ENCODE assay signal across 8 cellular contexts in the genomic region with DNA sequence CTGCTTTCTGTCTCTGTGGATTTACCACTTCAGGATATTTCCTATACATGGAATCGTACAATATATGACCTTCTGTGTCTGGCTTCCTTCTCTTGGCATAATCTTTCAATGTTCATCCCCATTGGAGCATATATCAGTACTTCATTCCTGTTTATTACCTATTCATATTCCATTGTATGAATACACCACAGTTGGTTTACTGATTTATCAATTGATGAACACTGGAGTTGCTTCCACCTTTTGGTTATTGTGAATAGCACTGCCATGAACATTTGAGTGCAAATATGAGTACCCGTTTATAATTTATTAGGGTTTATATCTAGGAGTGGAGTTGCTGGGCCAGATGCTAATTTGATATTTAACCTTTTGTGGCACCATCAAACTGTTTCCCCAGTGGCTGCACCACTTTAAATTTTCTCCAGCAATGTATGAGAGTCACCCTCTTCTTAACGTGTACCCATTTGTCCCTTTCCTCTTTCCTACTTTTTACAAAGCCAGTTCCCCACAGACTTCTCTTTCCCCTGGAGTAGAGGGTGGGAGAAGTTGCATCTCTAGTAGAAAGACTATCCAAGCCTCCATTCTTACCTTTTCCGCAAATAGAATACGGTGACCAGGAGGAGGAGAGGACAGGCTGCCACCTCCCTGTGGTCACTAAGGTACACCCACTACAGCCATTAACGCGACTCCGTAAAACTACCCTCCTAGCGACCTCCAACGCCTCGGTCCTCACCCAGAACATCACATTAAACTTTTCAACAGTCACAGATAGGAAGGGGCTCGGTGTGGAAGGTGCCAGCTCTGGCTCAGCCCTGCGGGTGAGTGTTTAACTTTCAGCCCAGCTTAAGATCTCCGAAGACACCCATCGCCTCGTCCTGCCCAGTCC. TPM values are rescaled to one million over a fixed set of nuclear protein-coding genes. Genes with fewer than 3 reads are reported as not detected.
A peak's percentile ranks its signal among the peaks of the same experiment; 100 is the strongest.
DNase-seq lines count a peak whose midpoint lies in the region; ATAC-seq and TF ChIP-seq lines count a peak whose summit lies in the region.

No MANE protein-coding gene starts in this region.

- intact Hi-C loops in PC-9 (cut with micrococcal nuclease; ENCODE audit: unreplicated experiment), result loop anchor here (1.0 to 5.0 kb wide), 2 partner anchors 26 to 35 kb away; no protein-coding TSS in a partner anchor

- no peak for ATAC-seq in HG03378 (IDR thresholded peaks at IDR 0.05; ENCODE audit: unreplicated experiment)

- TF ChIP-seq CTCF in PC-9 (conservative IDR thresholded peaks at IDR 0.05) (no peak), foreskin fibroblast (IDR thresholded peaks at IDR 0.05; ENCODE audit: low read depth, low read length) (no peak)

- H3K36me3 ChIP-seq in PC-9 (ENCODE audit: low read depth) (no peaks in the 10 kb centered on the region), skeletal muscle tissue (ENCODE audit: control insufficient read depth in 3 of 3, insufficient read depth in 3 of 3, low read length in 3 of 3) (no peaks in the 10 kb centered on the region)

- POLR2A ChIA-PET in PC-9 (lab: Charles Lee; ENCODE audit: unreplicated experiment), result interaction anchor here (0.6 to 2.0 kb wide), 6 partner anchors 8 to 995 kb away, joined by 4 to 132 read pairs (median 9); a partner anchor contains a TSS

- H3K79me2 ChIP-seq in PC-9 (ENCODE audit: low read depth), result peaks cover 26% of the 10 kb centered on the region

- peak overlapping the region; percentile 96 for H3K4me2 ChIP-seq in PC-9

- peak overlapping the region; percentile 72; the same call in 1 of the 2 replicates for H2AFZ ChIP-seq in PC-9

- DNase-seq in PC-9 (no peak), foreskin fibroblast (no peak), RKO (ENCODE audit: low spot score) (no peak), COLO829 (ENCODE audit: low spot score) (no peak), mucosa of gallbladder (ENCODE audit: low spot score) (no peak)

- H3K27me3 ChIP-seq in PC-9 (ENCODE audit: insufficient read depth, low read depth), result no peaks in the 10 kb centered on the region
- H3K27me3 ChIP-seq in skeletal muscle tissue (ENCODE audit: control insufficient read depth in 3 of 3, insufficient read depth in 3 of 3, low read length in 3 of 3), result no peaks in the 10 kb centered on the region

- H3K9me2 ChIP-seq in PC-9 (ENCODE audit: insufficient read depth), result no peaks in the 10 kb centered on the region

- H3K27ac ChIP-seq in PC-9 (peak overlapping the region; percentile 100), skeletal muscle tissue (ENCODE audit: low read depth, low read length) (peak overlapping the region; percentile 100)

- H3K4me3 ChIP-seq in GM08714 (ENCODE audit: low read length) (peak overlapping the region; percentile 13; the same call in 1 of the 2 replicates), PC-9 (peak overlapping the region; percentile 88), foreskin fibroblast (ENCODE audit: low read depth in 1 of 2, low read length in 2 of 2) (peak overlapping the region; percentile 36 to 37), skeletal muscle tissue (ENCODE audit: low read length in 3 of 3) (peak overlapping the region; percentile 82 to 98 (median 90))

- CTCF ChIA-PET in PC-9 (lab: Charles Lee), result interaction anchor here (0.7 to 1.6 kb wide), 2 partner anchors 27 to 30 kb away, joined by 5 to 13 read pairs; no protein-coding TSS in a partner anchor

- H4K20me1 ChIP-seq in PC-9 (ENCODE audit: insufficient read depth), result no peaks in the 10 kb centered on the region

- H3K4me1 ChIP-seq in PC-9 (replicated peaks; ENCODE audit: insufficient read depth) (peaks cover 59% of the 10 kb centered on the region), skeletal muscle tissue (ENCODE audit: control insufficient read depth in 3 of 3, insufficient read depth in 3 of 3, low read length in 3 of 3) (peaks cover 43 to 48% (median 44%) of the 10 kb centered on the region in 3 donors)

- H3K9me3 ChIP-seq in PC-9 (ENCODE audit: insufficient read depth, low read depth) (no peaks in the 10 kb centered on the region), skeletal muscle tissue (ENCODE audit: control insufficient read depth in 3 of 3, low read length in 3 of 3) (no peaks in the 10 kb centered on the region)

- peaks cover 63% of the 10 kb centered on the region for H3F3A ChIP-seq in PC-9 (ENCODE audit: insufficient read depth, low read depth)

- H3K9ac ChIP-seq in skeletal muscle tissue (ENCODE audit: low read depth in 1 of 3, low read length in 3 of 3), result peak overlapping the region; percentile 79 to 100 (median 94)

- BruUV-seq in PC-9 (replicated peaks; lab: Mats Ljungman, UMichigan), result TSS peak; percentile 96

RNA-seq across cellular contexts. Expression of a gene that starts 25.6 kb away (rescaled TPM):
- total RNA-seq in PC-9 (2021), result 220 and 518 TPM in 2 replicates
- total RNA-seq in skeletal muscle tissue, result 115 TPM
- total RNA-seq in mucosa of gallbladder, result 97.0 TPM

RNA-seq across cellular contexts. Expression of a gene that starts 42.6 kb away (rescaled TPM):
- total RNA-seq in PC-9 (2021), result not detected in 2 replicates
- total RNA-seq in skeletal muscle tissue, result not detected
- not detected for total RNA-seq in mucosa of gallbladder

Comparison
In these comparisons a context has a peak if more than half of its experiments do, and no peak if none do; other contexts are left out.
1. H3K4me3 ChIP-seq: peak in every context shown above with its lines; median percentile 90 in skeletal muscle tissue; 88 in PC-9; 36 in foreskin fibroblast; 13 in GM08714.